In genomic region chr1:188825471-188825870, GRCh38 we compare ENCODE assay signal across 1 cellular context.
TF ChIP-seq lines count a peak whose summit lies in the region.

No MANE protein-coding gene starts in this region.

TF ChIP-seq in HCT116, 20 proteins besides CTCF, POLR2A, EP300 and RAD21 (continued from another document):
- TF ChIP-seq TCF7L2 (IDR thresholded peaks at IDR 0.05; ENCODE audit: borderline replicate concordance, extremely low read depth, insufficient read depth, insufficient read length) (no peak), POLR2AphosphoS5 (IDR thresholded peaks at IDR 0.05; ENCODE audit: low read depth, low read length) (no peak), ATF3 (IDR thresholded peaks at IDR 0.05) (no peak), YY1 (IDR thresholded peaks at IDR 0.05; ENCODE audit: extremely low read depth, insufficient replicate concordance, low read depth, low read length) (no peak), CBX3 (IDR thresholded peaks at IDR 0.05; ENCODE audit: low read depth) (no peak), EZH2 (IDR thresholded peaks at IDR 0.05) (no peak)
